In the genomic region with DNA sequence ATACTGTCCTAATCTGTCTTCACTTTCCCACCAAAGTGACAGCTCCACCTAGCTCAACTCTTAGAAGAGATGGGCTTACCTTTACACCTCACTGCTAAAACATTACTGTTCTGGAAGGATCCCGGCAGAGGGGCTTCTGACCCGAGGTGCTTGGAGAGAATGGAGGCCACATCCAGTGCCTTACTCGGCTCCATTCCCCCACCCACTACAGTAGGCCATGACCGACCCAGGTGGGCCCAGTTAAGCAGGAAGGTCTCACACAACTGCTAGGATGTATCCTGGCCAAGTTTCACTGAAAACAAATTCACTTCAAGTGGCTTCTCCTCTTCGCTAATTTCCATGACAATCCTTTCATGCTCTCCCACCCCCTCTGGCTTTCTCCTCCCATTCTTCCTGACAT, we compare ENCODE assay signal across 17 cellular contexts. TPM values are rescaled to one million over a fixed set of nuclear protein-coding genes. Genes with fewer than 3 reads are reported as not detected.
DNase-seq lines count a peak whose midpoint lies in the region; ATAC-seq, FAIRE-seq and TF ChIP-seq lines count a peak whose summit lies in the region.
"Had no signal": no experiment of that assay in that cellular context is flagged by ENCODE, and none has a peak within 500 bp of the region (broad histone marks: within the 10 kb centered on the region; RNA-seq: fewer than 3 reads in every experiment).

No MANE protein-coding gene starts in this region.

- TF ChIP-seq RAD21 in H1 (IDR thresholded peaks at IDR 0.05 in 1 of 2, conservative IDR thresholded peaks at IDR 0.05 in 1 of 2; ENCODE audit: low read depth in 2 of 2, low read length in 2 of 2), result no peak

- no peaks in the 10 kb centered on the region; a peak in 1 of 8 replicates for H3K36me3 ChIP-seq in H1 (ENCODE audit: control insufficient read depth in 2 of 4, insufficient read depth in 4 of 4, low read length in 3 of 4)
- H3K36me3 ChIP-seq: prostate gland, uterus had no signal

- no peak for DNase-seq in activated naive CD4-positive, alpha-beta T cell treated with anti-CD3 and anti-CD28 coated beads, Interleukin-2, amount 10 ng/mL, durations not matched to agents 7 days and 5 days
- no peak for DNase-seq in activated naive CD4-positive, alpha-beta T cell treated with Interleukin-2 at 50 U/mL for 16 hours
- DNase-seq in T-cell, result no peak
- no peak for DNase-seq in H1 (ENCODE audit: low read depth in 1 of 2, low spot score in 2 of 2)
- no peak for DNase-seq in substantia nigra (lab: John Stamatoyannopoulos, UW)
- DNase-seq in NCI-H524 treated with DMSO at 0.1 percent for 48 hours (lab: John Stamatoyannopoulos, UW), result no peak
- DNase-seq in stimulated activated CD4-positive, alpha-beta T cell treated with anti-CD3 and anti-CD28 coated beads, Interleukin-2, amount 100 ng/mL, for 48 hours, result no peak
- no peak for DNase-seq in DMS153 (lab: John Stamatoyannopoulos, UW)
- DNase-seq: adrenal gland, cerebellar nuclear complex, NCI-H1694, NCI-H526, spleen, uterus had no signal

- H2BK120ac ChIP-seq in H1 (replicated peaks; ENCODE audit: low read depth, low read length), result no peak overlapping the region

- H3K23ac ChIP-seq in H1 (ENCODE audit: insufficient read length), result no peak overlapping the region

- H3K27me3 Mint-ChIP-seq in activated naive CD4-positive, alpha-beta T cell treated with anti-CD3 and anti-CD28 coated beads, Interleukin-2, amount 10 ng/mL, durations not matched to agents 7 days and 5 days, result no peaks in the 10 kb centered on the region
- no peaks in the 10 kb centered on the region for H3K27me3 Mint-ChIP-seq in T-cell

- no peaks in the 10 kb centered on the region for H3K9me3 Mint-ChIP-seq in activated naive CD4-positive, alpha-beta T cell treated with anti-CD3 and anti-CD28 coated beads, Interleukin-2, amount 10 ng/mL, durations not matched to agents 7 days and 5 days
- no peaks in the 10 kb centered on the region for H3K9me3 Mint-ChIP-seq in T-cell

- H3K36me3 Mint-ChIP-seq in activated naive CD4-positive, alpha-beta T cell treated with anti-CD3 and anti-CD28 coated beads, Interleukin-2, amount 10 ng/mL, durations not matched to agents 7 days and 5 days, result peaks cover 69% of the 10 kb centered on the region
- peaks cover 62% of the 10 kb centered on the region for H3K36me3 Mint-ChIP-seq in T-cell

- CTCF ChIA-PET in activated naive CD4-positive, alpha-beta T cell treated with anti-CD3 and anti-CD28 coated beads, Interleukin-2, amount 10 ng/mL, durations not matched to agents 7 days and 5 days (lab: Charles Lee), result no interaction called here
- CTCF ChIA-PET in T-cell (lab: Charles Lee) (interaction anchor here in 1 of 2 donors (16.0 kb wide), 1 partner anchor 14 kb away, joined by 298 read pairs; the partner anchor contains the start of gene WIPF1), H1 (lab: Charles Lee; ENCODE audit: partially characterized antibody) (interaction anchor here (0.6 to 2.9 kb wide), 3 partner anchors 20 to 123 kb away, joined by 3 to 10 read pairs (median 7); no protein-coding TSS in a partner anchor)

- no peak overlapping the region for H4K5ac ChIP-seq in H1 (ENCODE audit: insufficient read length, low read depth, low read length)

- H2BK12ac ChIP-seq in H1 (ENCODE audit: low read depth, low read length), result no peak overlapping the region

- TF ChIP-seq CTCF in H1 (IDR thresholded peaks at IDR 0.05; ENCODE audit: control extremely low read depth in 1 of 3, insufficient read depth in 1 of 3, low read depth in 1 of 3, low read length in 3 of 3), result no peak

- no peak for ATAC-seq in T-cell (replicated peaks in 1 of 4)
- ATAC-seq: SK-N-SH treated with all-trans-retinoic acid at 6 μM for 48 hours had no signal

- no peak overlapping the region for H3K14ac ChIP-seq in H1 (ENCODE audit: insufficient read length)

- no peak overlapping the region for H3K56ac ChIP-seq in H1 (replicated peaks; ENCODE audit: insufficient read length, low read depth, low read length)

- 0 out of 2 replicates have a peak overlapping the region, but pooled peaks have one; percentile 40 for H2BK15ac ChIP-seq in H1 (ENCODE audit: low read length)

- peaks cover 2 to 15% (median 9%) of the 10 kb centered on the region in 4 experiments; a peak in 5 of 7 replicates for H3K4me1 ChIP-seq in H1 (replicated peaks in 1 of 4; ENCODE audit: control insufficient read depth in 3 of 4, insufficient read depth in 4 of 4, low read length in 3 of 4)

- H3K27ac Mint-ChIP-seq in activated naive CD4-positive, alpha-beta T cell treated with anti-CD3 and anti-CD28 coated beads, Interleukin-2, amount 10 ng/mL, durations not matched to agents 7 days and 5 days, result peak overlapping the region; percentile 3
- peak overlapping the region; percentile 80 to 84 for H3K27ac Mint-ChIP-seq in T-cell

- H3K18ac ChIP-seq in H1 (ENCODE audit: extremely low read depth, low read length), result peak overlapping the region; percentile 21; the same call in 1 of the 2 replicates

- 0 out of 2 replicates have a peak overlapping the region, but pooled peaks have one; percentile 44 for H2BK20ac ChIP-seq in H1 (ENCODE audit: low read length)

- H2AK5ac ChIP-seq in H1 (ENCODE audit: low read depth, low read length), result no peak overlapping the region

- H2BK5ac ChIP-seq in H1 (ENCODE audit: low read depth, low read length), result no peak overlapping the region

- 0 out of 2 replicates have a peak overlapping the region, but pooled peaks have one; percentile 92 for H2AFZ ChIP-seq in H1 (ENCODE audit: low read length)

- TF ChIP-seq POLR2A in H1 (IDR thresholded peaks at IDR 0.05; ENCODE audit: control extremely low read depth in 1 of 2, low read depth in 2 of 2, low read length in 2 of 2), result no peak

- H3K79me2 ChIP-seq in H1 (ENCODE audit: control insufficient read depth in 1 of 2, insufficient read depth in 2 of 2, low read length in 2 of 2), result no peaks in the 10 kb centered on the region

- no peak for TF ChIP-seq EP300 in H1 (IDR thresholded peaks at IDR 0.05; ENCODE audit: borderline replicate concordance in 1 of 2, low read depth in 2 of 2, low read length in 2 of 2)

- H3K23me2 ChIP-seq in H1 (ENCODE audit: low read depth, low read length), result no peaks in the 10 kb centered on the region; the same call in 1 of the 2 replicates

- WGBS in H1 (ENCODE audit: extremely low coverage in 1 of 2, insufficient coverage in 1 of 2, insufficient read length in 1 of 2, insufficient replicate concordance in 2 of 2, low coverage in 1 of 2, low lambda C conversion rate in 2 of 2, missing lambda C conversion rate in 1 of 2), 2 experiments, result 69% methylated on average over 5 of the region's 5 CpGs; no CpG with 5 or more reads in 1 of the 2 experiments

- POLR2A ChIA-PET in T-cell (lab: Charles Lee) (interaction anchor here in 1 of 2 donors (1.5 kb wide), 1 partner anchor 9 kb away, joined by 5 read pairs; no protein-coding TSS in a partner anchor), H1 (lab: Charles Lee; ENCODE audit: partially characterized antibody) (no interaction called here)

- no peaks in the 10 kb centered on the region for H4K20me1 ChIP-seq in H1 (replicated peaks in 1 of 2; ENCODE audit: control insufficient read depth in 1 of 2, insufficient read depth in 2 of 2, low read length in 2 of 2)

- peak overlapping the region; percentile 42 to 52 for H3K4me2 ChIP-seq in H1 (ENCODE audit: insufficient read depth in 1 of 2, low read depth in 2 of 2, low read length in 2 of 2)

- no peak overlapping the region for H3K4me3 Mint-ChIP-seq in activated naive CD4-positive, alpha-beta T cell treated with anti-CD3 and anti-CD28 coated beads, Interleukin-2, amount 10 ng/mL, durations not matched to agents 7 days and 5 days
- H3K4me3 Mint-ChIP-seq in T-cell, result peak overlapping the region in 2 of 3 donors; percentile 36 to 77

- no peak overlapping the region for H4K91ac ChIP-seq in H1 (replicated peaks; ENCODE audit: insufficient read length, low read length)

- no peaks in the 10 kb centered on the region for H3K27me3 ChIP-seq in H1 (replicated peaks in 1 of 4; ENCODE audit: control insufficient read depth in 3 of 4, extremely low read depth in 1 of 4, insufficient read depth in 3 of 4, low read length in 3 of 4)
- H3K27me3 ChIP-seq: adrenal gland, spleen, uterus had no signal

- no peaks in the 10 kb centered on the region for H3K9me3 ChIP-seq in H1 (ENCODE audit: insufficient read depth in 2 of 2, low read depth in 1 of 2, low read length in 1 of 2)
- H3K9me3 ChIP-seq: adrenal gland, prostate gland, spleen, uterus had no signal

- peak overlapping the region in 1 of 4 experiments; percentile 20; a peak in 1 of 8 replicates for H3K4me3 ChIP-seq in H1 (ENCODE audit: extremely low read depth in 1 of 4, insufficient read depth in 2 of 4, low read depth in 3 of 4, low read length in 4 of 4)
- H3K4me3 ChIP-seq: adrenal gland, prostate gland, spleen, uterus had no signal

- no peak overlapping the region for H3K9ac ChIP-seq in H1 (replicated peaks in 1 of 4; ENCODE audit: extremely low read depth in 1 of 4, low read depth in 3 of 4, low read length in 3 of 4)

- no peak for FAIRE-seq in H1 (lab: Jason Lieb, UNC)
- FAIRE-seq: GM18507 had no signal

- H3K27ac ChIP-seq in H1 (ENCODE audit: low read depth, low read length) (no peak overlapping the region), substantia nigra (ENCODE audit: low read depth, low read length, poor library complexity, severe bottlenecking) (peak overlapping the region; percentile 36)
- H3K27ac ChIP-seq: adrenal gland, uterus had no signal

- H4K8ac ChIP-seq in H1 (ENCODE audit: extremely low read depth, insufficient read depth, low read length), result no peak overlapping the region

- H3K79me1 ChIP-seq in H1 (ENCODE audit: low read depth, low read length), result no peaks in the 10 kb centered on the region

- peaks cover 84% of the 10 kb centered on the region for H3K4me1 Mint-ChIP-seq in activated naive CD4-positive, alpha-beta T cell treated with anti-CD3 and anti-CD28 coated beads, Interleukin-2, amount 10 ng/mL, durations not matched to agents 7 days and 5 days
- peaks cover 93 to 96% (median 94%) of the 10 kb centered on the region in 3 donors for H3K4me1 Mint-ChIP-seq in T-cell

- H3K4ac ChIP-seq in H1 (replicated peaks; ENCODE audit: insufficient read length, low read depth, low read length), result no peak overlapping the region

TF ChIP-seq in H1, 55 proteins besides CTCF, POLR2A, EP300 and RAD21 (continues in another document):
- TF ChIP-seq GABPA (IDR thresholded peaks at IDR 0.05; ENCODE audit: borderline replicate concordance, insufficient read depth, low read length), result no peak

RNA-seq across cellular contexts. Expression of gene WIPF1, which starts 11.9 kb away (rescaled TPM):
- total RNA-seq in T-cell, result 100 to 1,000 TPM; 349 to 412 (median 372) TPM
- total RNA-seq in H1 (2021; fragmentation: NEBNext Ultra II Directional; extraction: Animal tissue kit (Norgen Biotek cat#: 25700)), result 4.3 and 5.2 TPM in 2 replicates
- polyA plus RNA-seq in H1 (2011; rRNA removed), result 4.4 and 4.7 TPM in 2 replicates
- polyA plus RNA-seq in H1 (2011; cell fraction: cytosol; rRNA removed), result 2.7 TPM
- polyA plus RNA-seq in H1 (2011; cell fraction: nucleus; rRNA removed), result 3.1 TPM
- 5.2 to 8.3 TPM (median 5.9 TPM) in 4 replicates for polyA plus RNA-seq in H1 (2012, experiment 1 of 2)
- 2.9 TPM for polyA plus RNA-seq in H1 (2012, experiment 2 of 2)
- 4.6 TPM for polyA plus RNA-seq in H1 (2013, experiment 1 of 2)
- polyA plus RNA-seq in H1 (2013, experiment 2 of 2), result 4.9 TPM
- polyA minus RNA-seq in H1 (2011; rRNA and poly(A)+ RNA removed), result 2.8 TPM in 2 replicates
- 3.2 TPM for polyA minus RNA-seq in H1 (2011; cell fraction: cytosol; rRNA and poly(A)+ RNA removed)
- 9.0 TPM for polyA minus RNA-seq in H1 (2011; cell fraction: nucleus; rRNA and poly(A)+ RNA removed)

Comparison
In these comparisons a context has a peak if more than half of its experiments do, and no peak if none do; other contexts are left out.
1. RNA of gene WIPF1, which starts 11.9 kb away (total RNA-seq): 349 to 412 TPM in T-cell; 4.3 to 5.2 TPM in H1; every median in the first group is over 10 times any median in the second.